In genomic region chr9:87742813-87743428, GRCh38 we compare ENCODE assay signal across 1 cellular context.
TF ChIP-seq lines count a peak whose summit lies in the region.

No MANE protein-coding gene starts in this region.

TF ChIP-seq in GM23338, 12 proteins besides CTCF, POLR2A, EP300 and RAD21 (continued from another document):
- TF ChIP-seq, protein P1, sequence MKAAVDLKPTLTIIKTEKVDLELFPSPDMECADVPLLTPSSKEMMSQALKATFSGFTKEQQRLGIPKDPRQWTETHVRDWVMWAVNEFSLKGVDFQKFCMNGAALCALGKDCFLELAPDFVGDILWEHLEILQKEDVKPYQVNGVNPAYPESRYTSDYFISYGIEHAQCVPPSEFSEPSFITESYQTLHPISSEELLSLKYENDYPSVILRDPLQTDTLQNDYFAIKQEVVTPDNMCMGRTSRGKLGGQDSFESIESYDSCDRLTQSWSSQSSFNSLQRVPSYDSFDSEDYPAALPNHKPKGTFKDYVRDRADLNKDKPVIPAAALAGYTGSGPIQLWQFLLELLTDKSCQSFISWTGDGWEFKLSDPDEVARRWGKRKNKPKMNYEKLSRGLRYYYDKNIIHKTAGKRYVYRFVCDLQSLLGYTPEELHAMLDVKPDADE (IDR thresholded peaks at IDR 0.05): no peak
- TF ChIP-seq EZH2phosphoT487 (IDR thresholded peaks at IDR 0.05; ENCODE audit: unreplicated experiment) (no peak), ZNF331 (CRISPR knock-in tag; IDR thresholded peaks at IDR 0.05; ENCODE audit: low read depth) (no peak), REST (IDR thresholded peaks at IDR 0.05; ENCODE audit: unreplicated experiment) (no peak), JUNB (IDR thresholded peaks at IDR 0.05; ENCODE audit: unreplicated experiment) (no peak), STAT1 (IDR thresholded peaks at IDR 0.05; ENCODE audit: unreplicated experiment) (no peak), EZH2 (IDR thresholded peaks at IDR 0.05; ENCODE audit: low read depth, unreplicated experiment) (no peak), POLR2AphosphoS5 (IDR thresholded peaks at IDR 0.05; ENCODE audit: low read depth) (no peak), ZNF114 (CRISPR knock-in tag; IDR thresholded peaks at IDR 0.05) (no peak)
- TF ChIP-seq, protein P2, sequence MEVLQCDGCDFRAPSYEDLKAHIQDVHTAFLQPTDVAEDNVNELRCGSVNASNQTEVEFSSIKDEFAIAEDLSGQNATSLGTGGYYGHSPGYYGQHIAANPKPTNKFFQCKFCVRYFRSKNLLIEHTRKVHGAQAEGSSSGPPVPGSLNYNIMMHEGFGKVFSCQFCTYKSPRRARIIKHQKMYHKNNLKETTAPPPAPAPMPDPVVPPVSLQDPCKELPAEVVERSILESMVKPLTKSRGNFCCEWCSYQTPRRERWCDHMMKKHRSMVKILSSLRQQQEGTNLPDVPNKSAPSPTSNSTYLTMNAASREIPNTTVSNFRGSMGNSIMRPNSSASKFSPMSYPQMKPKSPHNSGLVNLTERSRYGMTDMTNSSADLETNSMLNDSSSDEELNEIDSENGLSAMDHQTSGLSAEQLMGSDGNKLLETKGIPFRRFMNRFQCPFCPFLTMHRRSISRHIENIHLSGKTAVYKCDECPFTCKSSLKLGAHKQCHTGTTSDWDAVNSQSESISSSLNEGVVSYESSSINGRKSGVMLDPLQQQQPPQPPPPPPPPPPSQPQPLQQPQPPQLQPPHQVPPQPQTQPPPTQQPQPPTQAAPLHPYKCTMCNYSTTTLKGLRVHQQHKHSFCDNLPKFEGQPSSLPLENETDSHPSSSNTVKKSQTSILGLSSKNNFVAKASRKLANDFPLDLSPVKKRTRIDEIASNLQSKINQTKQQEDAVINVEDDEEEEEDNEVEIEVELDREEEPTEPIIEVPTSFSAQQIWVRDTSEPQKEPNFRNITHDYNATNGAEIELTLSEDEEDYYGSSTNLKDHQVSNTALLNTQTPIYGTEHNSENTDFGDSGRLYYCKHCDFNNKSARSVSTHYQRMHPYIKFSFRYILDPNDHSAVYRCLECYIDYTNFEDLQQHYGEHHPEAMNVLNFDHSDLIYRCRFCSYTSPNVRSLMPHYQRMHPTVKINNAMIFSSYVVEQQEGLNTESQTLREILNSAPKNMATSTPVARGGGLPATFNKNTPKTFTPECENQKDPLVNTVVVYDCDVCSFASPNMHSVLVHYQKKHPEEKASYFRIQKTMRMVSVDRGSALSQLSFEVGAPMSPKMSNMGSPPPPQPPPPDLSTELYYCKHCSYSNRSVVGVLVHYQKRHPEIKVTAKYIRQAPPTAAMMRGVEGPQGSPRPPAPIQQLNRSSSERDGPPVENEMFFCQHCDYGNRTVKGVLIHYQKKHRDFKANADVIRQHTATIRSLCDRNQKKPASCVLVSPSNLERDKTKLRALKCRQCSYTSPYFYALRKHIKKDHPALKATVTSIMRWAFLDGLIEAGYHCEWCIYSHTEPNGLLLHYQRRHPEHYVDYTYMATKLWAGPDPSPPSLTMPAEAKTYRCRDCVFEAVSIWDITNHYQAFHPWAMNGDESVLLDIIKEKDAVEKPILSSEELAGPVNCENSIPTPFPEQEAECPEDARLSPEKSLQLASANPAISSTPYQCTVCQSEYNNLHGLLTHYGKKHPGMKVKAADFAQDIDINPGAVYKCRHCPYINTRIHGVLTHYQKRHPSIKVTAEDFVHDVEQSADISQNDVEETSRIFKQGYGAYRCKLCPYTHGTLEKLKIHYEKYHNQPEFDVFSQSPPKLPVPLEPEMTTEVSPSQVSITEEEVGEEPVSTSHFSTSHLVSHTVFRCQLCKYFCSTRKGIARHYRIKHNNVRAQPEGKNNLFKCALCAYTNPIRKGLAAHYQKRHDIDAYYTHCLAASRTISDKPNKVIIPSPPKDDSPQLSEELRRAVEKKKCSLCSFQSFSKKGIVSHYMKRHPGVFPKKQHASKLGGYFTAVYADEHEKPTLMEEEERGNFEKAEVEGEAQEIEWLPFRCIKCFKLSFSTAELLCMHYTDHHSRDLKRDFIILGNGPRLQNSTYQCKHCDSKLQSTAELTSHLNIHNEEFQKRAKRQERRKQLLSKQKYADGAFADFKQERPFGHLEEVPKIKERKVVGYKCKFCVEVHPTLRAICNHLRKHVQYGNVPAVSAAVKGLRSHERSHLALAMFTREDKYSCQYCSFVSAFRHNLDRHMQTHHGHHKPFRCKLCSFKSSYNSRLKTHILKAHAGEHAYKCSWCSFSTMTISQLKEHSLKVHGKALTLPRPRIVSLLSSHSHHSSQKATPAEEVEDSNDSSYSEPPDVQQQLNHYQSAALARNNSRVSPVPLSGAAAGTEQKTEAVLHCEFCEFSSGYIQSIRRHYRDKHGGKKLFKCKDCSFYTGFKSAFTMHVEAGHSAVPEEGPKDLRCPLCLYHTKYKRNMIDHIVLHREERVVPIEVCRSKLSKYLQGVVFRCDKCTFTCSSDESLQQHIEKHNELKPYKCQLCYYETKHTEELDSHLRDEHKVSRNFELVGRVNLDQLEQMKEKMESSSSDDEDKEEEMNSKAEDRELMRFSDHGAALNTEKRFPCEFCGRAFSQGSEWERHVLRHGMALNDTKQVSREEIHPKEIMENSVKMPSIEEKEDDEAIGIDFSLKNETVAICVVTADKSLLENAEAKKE (CRISPR knock-in tag; IDR thresholded peaks at IDR 0.05): no peak
TF ChIP-seq in GM23338: peak in this region for 0.
